9 cellular contexts compared by ENCODE assay signal in genomic region chr11:68870470-68870869, GRCh38. TPM values are rescaled to one million over a fixed set of nuclear protein-coding genes. Genes with fewer than 3 reads are reported as not detected.
DNase-seq lines count a peak whose midpoint lies in the region; ATAC-seq and TF ChIP-seq lines count a peak whose summit lies in the region.
"Had no signal": no experiment of that assay in that cellular context is flagged by ENCODE, and none has a peak within 500 bp of the region (broad histone marks: within the 10 kb centered on the region; RNA-seq: fewer than 3 reads in every experiment).

No MANE protein-coding gene starts in this region.

- H3K79me1 ChIP-seq in trophoblast cell (ENCODE audit: low read length) = no peaks in the 10 kb centered on the region

- ATAC-seq in GM21528 (IDR thresholded peaks at IDR 0.05; ENCODE audit: low FRiP score, unreplicated experiment) = no peak

- H3K27me3 ChIP-seq in fibroblast of lung (ENCODE audit: control insufficient read depth, insufficient read depth, low read length) (peaks cover 10% of the 10 kb centered on the region), trophoblast cell (ENCODE audit: insufficient read depth, low read length) (no peaks in the 10 kb centered on the region)

- DNase-seq in Calu3 (peak; percentile 6), NCI-H526 treated with DMSO at 0.1 percent for 48 hours (lab: John Stamatoyannopoulos, UW) (peak; percentile 6), fibroblast of lung (ENCODE audit: low read depth in 2 of 2) (peak in 1 of 2 donors; percentile 15), trophoblast cell (peak in 1 of 2 donors; percentile 34), SKM-1 (lab: John Stamatoyannopoulos, UW; ENCODE audit: unreplicated experiment) (no peak), UCSD-AML1 (lab: John Stamatoyannopoulos, UW; ENCODE audit: unreplicated experiment) (no peak)
- DNase-seq in stimulated activated CD4-positive, alpha-beta T cell treated with anti-CD3 and anti-CD28 coated beads, Interleukin-2, amount 100 ng/mL, for 48 hours = no peak
- DNase-seq: NCI-H2107 had no signal

- H3K18ac ChIP-seq in trophoblast cell (ENCODE audit: low read length) = no peak overlapping the region

- peak overlapping the region; percentile 69 for H3K4me3 Mint-ChIP-seq in Calu3 (ENCODE audit: low read depth, unreplicated experiment)

- peaks cover 8% of the 10 kb centered on the region for H3K36me3 Mint-ChIP-seq in Calu3 (ENCODE audit: insufficient read depth, unreplicated experiment)

- no peaks in the 10 kb centered on the region for H3K36me3 ChIP-seq in fibroblast of lung (ENCODE audit: control insufficient read depth, insufficient read depth, low read length)
- H3K36me3 ChIP-seq in trophoblast cell (ENCODE audit: control insufficient read depth in 1 of 2, insufficient read depth in 2 of 2, low read length in 2 of 2) = no peaks in the 10 kb centered on the region

- H3K14ac ChIP-seq in trophoblast cell (ENCODE audit: low read length) = no peak overlapping the region

- no peaks in the 10 kb centered on the region for H3K9me3 ChIP-seq in fibroblast of lung (ENCODE audit: control insufficient read depth, insufficient read depth, low read depth, low read length)
- H3K9me3 ChIP-seq in trophoblast cell (ENCODE audit: insufficient read depth, low read depth, low read length) = no peaks in the 10 kb centered on the region

- H4K8ac ChIP-seq in trophoblast cell (ENCODE audit: low read depth, low read length) = no peak overlapping the region

- no peak overlapping the region for H3K27ac Mint-ChIP-seq in Calu3 (ENCODE audit: unreplicated experiment)

- H3K4me3 ChIP-seq in fibroblast of lung (replicated peaks in 1 of 4; ENCODE audit: control extremely low read depth in 1 of 4, insufficient read depth in 1 of 4, low read depth in 3 of 4, low read length in 4 of 4) = peak overlapping the region in 2 of 4 experiments; percentile 8 to 47
- H3K4me3 ChIP-seq in trophoblast cell (ENCODE audit: low read depth, low read length) = no peak overlapping the region

- H4K20me1 ChIP-seq in fibroblast of lung (ENCODE audit: control insufficient read depth, extremely low read depth, insufficient read depth, low read length) = no peaks in the 10 kb centered on the region

- H3K4me1 ChIP-seq in fibroblast of lung (ENCODE audit: control insufficient read depth, extremely low read depth, insufficient read depth, low read length) = no peaks in the 10 kb centered on the region
- peaks cover 0 to 7% of the 10 kb centered on the region in 2 experiments for H3K4me1 ChIP-seq in trophoblast cell (ENCODE audit: control insufficient read depth in 1 of 2, insufficient read depth in 2 of 2, low read length in 2 of 2)

- CTCF ChIA-PET in Calu3 (lab: Charles Lee) = interaction anchor here (0.6 to 1.6 kb wide), 5 partner anchors 13 to 287 kb away, joined by 3 to 6 read pairs (median 3); no protein-coding TSS in a partner anchor

- no peak overlapping the region for H3K23ac ChIP-seq in trophoblast cell (ENCODE audit: low read length)

- no peak overlapping the region for H3K27ac ChIP-seq in fibroblast of lung (ENCODE audit: insufficient read depth, low read length)
- no peak overlapping the region for H3K27ac ChIP-seq in trophoblast cell (ENCODE audit: low read depth, low read length)

- peak overlapping the region; percentile 71 for H3K4me2 ChIP-seq in fibroblast of lung (ENCODE audit: extremely low read depth, insufficient read depth, low read length)
- peak overlapping the region; percentile 81 for H3K4me2 ChIP-seq in trophoblast cell (ENCODE audit: low read length)

- H2BK5ac ChIP-seq in trophoblast cell (ENCODE audit: low read depth, low read length, poor library complexity) = no peak overlapping the region

- H3K4me1 Mint-ChIP-seq in Calu3 (ENCODE audit: low read depth, unreplicated experiment) = peaks cover 24% of the 10 kb centered on the region

- no peak overlapping the region for H2BK120ac ChIP-seq in trophoblast cell (ENCODE audit: insufficient read depth, low read length, poor library complexity)

- H4K91ac ChIP-seq in trophoblast cell (ENCODE audit: low read depth, low read length) = no peak overlapping the region

- no TSS peak for BruUV-seq in Calu3 (replicated peaks; lab: Mats Ljungman, UMichigan)

- H2AK5ac ChIP-seq in trophoblast cell (ENCODE audit: low read length) = no peak overlapping the region

- H4K12ac ChIP-seq in trophoblast cell (ENCODE audit: low read depth, low read length) = no peak overlapping the region

- H3K9ac ChIP-seq in fibroblast of lung (ENCODE audit: insufficient read depth, low read length) = no peak overlapping the region
- no peak overlapping the region for H3K9ac ChIP-seq in trophoblast cell (ENCODE audit: low read length)

- H3K79me2 ChIP-seq in fibroblast of lung (ENCODE audit: control insufficient read depth, insufficient read depth, low read length) (no peaks in the 10 kb centered on the region), trophoblast cell (ENCODE audit: control insufficient read depth, insufficient read depth, low read length, poor library complexity) (no peaks in the 10 kb centered on the region)

- no peak for TF ChIP-seq CTCF in Calu3 (IDR thresholded peaks at IDR 0.05; ENCODE audit: unreplicated experiment)
- TF ChIP-seq CTCF in fibroblast of lung (conservative IDR thresholded peaks at IDR 0.05 in 1 of 2, IDR thresholded peaks at IDR 0.05 in 1 of 2; ENCODE audit: low read depth in 1 of 2, low read length in 2 of 2) = peak in 1 of 2 donors; percentile 11

- no peak overlapping the region for H2BK12ac ChIP-seq in trophoblast cell (ENCODE audit: low read length)

- WGBS in trophoblast cell (ENCODE audit: extremely low coverage, insufficient coverage, insufficient read length) = no CpG with 5 or more reads among the region's 9 CpGs

- no peak overlapping the region for H2AFZ ChIP-seq in fibroblast of lung (ENCODE audit: low read length)
- H2AFZ ChIP-seq in trophoblast cell (ENCODE audit: insufficient read depth, low read length, poor library complexity) = no peak overlapping the region

- no peaks in the 10 kb centered on the region for H3K9me3 Mint-ChIP-seq in Calu3 (ENCODE audit: low read depth, unreplicated experiment)

- peaks cover 36% of the 10 kb centered on the region for H3K27me3 Mint-ChIP-seq in Calu3 (ENCODE audit: unreplicated experiment)

- no peak overlapping the region for H3K4ac ChIP-seq in trophoblast cell (ENCODE audit: low read depth, low read length)

- intact Hi-C loops in Calu3 (cut with micrococcal nuclease; ENCODE audit: unreplicated experiment) = no loop called here

RNA-seq across cellular contexts. Expression of gene CPT1A, which starts 28.8 kb away (rescaled TPM):
- total RNA-seq in Calu3 (2022) = 45.9 and 49.8 TPM in 2 replicates
- total RNA-seq in fibroblast of lung = 33.6 and 45.2 TPM in 2 replicates
- polyA plus RNA-seq in fibroblast of lung = 29.5 and 37.2 TPM in 2 replicates
- 32.7 and 40.7 TPM in 2 replicates for polyA plus RNA-seq in fibroblast of lung (2012)
- 103 and 170 TPM in 2 replicates for polyA minus RNA-seq in fibroblast of lung (ENCODE audit: low replicate concordance)
- polyA plus RNA-seq in trophoblast cell (2013) = 0.17 and 0.21 TPM in 2 replicates

RNA-seq across cellular contexts. Expression of gene MRPL21, which starts 33.2 kb away (rescaled TPM):
- total RNA-seq in Calu3 (2022) = 79.7 and 83.4 TPM in 2 replicates
- 40.1 and 59.9 TPM in 2 replicates for total RNA-seq in fibroblast of lung
- polyA plus RNA-seq in fibroblast of lung = 31.6 and 72.4 TPM in 2 replicates
- polyA plus RNA-seq in fibroblast of lung (2012) = 58.3 and 95.5 TPM in 2 replicates
- 15.2 and 19.5 TPM in 2 replicates for polyA minus RNA-seq in fibroblast of lung (ENCODE audit: low replicate concordance)
- 47.9 and 49.0 TPM in 2 replicates for polyA plus RNA-seq in trophoblast cell (2013)

RNA-seq across cellular contexts. Expression of gene IGHMBP2, which starts 33.2 kb away (rescaled TPM):
- total RNA-seq in Calu3 (2022) = 27.6 and 32.4 TPM in 2 replicates
- total RNA-seq in fibroblast of lung = 7.7 and 8.6 TPM in 2 replicates
- 5.2 and 6.9 TPM in 2 replicates for polyA plus RNA-seq in fibroblast of lung
- polyA plus RNA-seq in fibroblast of lung (2012) = 6.5 and 7.6 TPM in 2 replicates
- polyA minus RNA-seq in fibroblast of lung (ENCODE audit: low replicate concordance) = 24.7 and 35.5 TPM in 2 replicates
- polyA plus RNA-seq in trophoblast cell (2013) = 6.2 and 6.6 TPM in 2 replicates

Comparison
In these comparisons a context has a peak if more than half of its experiments do, and no peak if none do; other contexts are left out.
1. DNase-seq: peak in Calu3 (single experiment) and NCI-H526 treated with DMSO at 0.1 percent for 48 hours (single experiment); none in SKM-1 (single experiment), stimulated activated CD4-positive, alpha-beta T cell treated with anti-CD3 and anti-CD28 coated beads, Interleukin-2, amount 100 ng/mL, for 48 hours (0 of 2) and UCSD-AML1 (single experiment).